24 cellular contexts compared by ENCODE assay signal in the genomic region with DNA sequence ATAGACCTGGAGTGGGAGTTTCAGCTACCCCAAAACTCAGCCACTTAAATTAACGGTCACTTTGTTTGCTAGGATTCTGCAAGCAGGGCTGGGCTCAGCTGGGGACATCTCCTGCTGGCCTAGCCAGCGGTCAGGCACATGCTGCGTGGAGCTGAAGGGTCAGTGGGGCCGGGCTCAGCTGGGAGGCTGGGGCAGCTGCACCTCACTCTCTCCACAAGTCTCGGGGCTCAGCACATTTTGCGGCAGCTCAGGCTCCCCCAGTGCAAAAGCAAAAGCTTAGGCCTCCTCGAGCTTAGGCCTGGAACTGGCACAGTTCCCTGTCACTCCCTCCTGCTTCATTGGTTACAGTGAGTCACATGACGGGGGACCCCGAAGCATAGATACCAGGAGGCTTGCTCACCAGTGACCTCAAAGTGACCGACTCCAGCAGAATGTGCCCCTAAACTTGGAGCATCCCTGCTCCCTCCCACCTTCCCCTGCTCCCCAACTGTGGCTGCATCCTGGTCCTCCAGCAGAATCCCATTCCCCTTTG.
"Had no signal": no experiment of that assay in that cellular context is flagged by ENCODE, and none has a peak within 500 bp of the region (broad histone marks: within the 10 kb centered on the region; RNA-seq: fewer than 3 reads in every experiment).

No MANE protein-coding gene starts in this region.

- H3K27me3 Mint-ChIP-seq: activated naive CD4-positive, alpha-beta T cell treated with anti-CD3 and anti-CD28 coated beads, Interleukin-2, amount 50 U/mL, for 24 hours had no signal

- H3K9me3 Mint-ChIP-seq: activated naive CD4-positive, alpha-beta T cell treated with anti-CD3 and anti-CD28 coated beads, Interleukin-2, amount 50 U/mL, for 24 hours had no signal

- H3K9me3 ChIP-seq: SJSA1 had no signal

- H3K4me1 ChIP-seq: SJSA1 had no signal

- DNase-seq: activated CD4-positive, alpha-beta T cell treated with anti-CD3 and anti-CD28 coated beads for 48 hours; activated CD4-positive, alpha-beta T cell treated with anti-CD3 and anti-CD28 coated beads, Interleukin-2, amount 50 U/mL, for 4 hours; activated CD4-positive, CD25-positive, alpha-beta regulatory T cell treated with anti-CD3 and anti-CD28 coated beads, Interleukin-2, amount 50 U/mL, for 72 hours; activated CD8-positive, alpha-beta memory T cell treated with anti-CD3 and anti-CD28 coated beads, Interleukin-2, amount 50 U/mL, for 48 hours; activated CD8-positive, alpha-beta T cell treated with anti-CD3 and anti-CD28 coated beads, Interleukin-2, amount 10 ng/mL, durations not matched to agents 7 days and 5 days; activated effector memory CD4-positive, alpha-beta T cell treated with Interleukin-2 at 50 U/mL for 16 hours; activated naive CD4-positive, alpha-beta T cell; activated T-cell treated with anti-CD3 and anti-CD28 coated beads, Interleukin-2, amount 50 U/mL, for 1 hour; aorta; central memory CD4-positive, alpha-beta T cell; Kasumi-1; NCI-H1092; NCI-H1930; NCI-H2171; NCI-H2227 treated with DMSO at 0.1 percent for 48 hours; NCI-H526; NCI-H82; SHP77; SW 1271 had no signal

- H3K27ac Mint-ChIP-seq: activated CD8-positive, alpha-beta T cell treated with anti-CD3 and anti-CD28 coated beads, Interleukin-2, amount 10 ng/mL, durations not matched to agents 7 days and 5 days; activated naive CD4-positive, alpha-beta T cell treated with anti-CD3 and anti-CD28 coated beads, Interleukin-2, amount 50 U/mL, for 24 hours; activated T-helper 1 cell treated with anti-CD3 and anti-CD28 coated beads, Interleukin-12 subunit alpha, Interleukin-12 subunit beta, Interleukin-2, Interleukin-4 antibody, amounts not matched to agents 30 ng/mL and 10 ng/mL and 1 ng/mL, durations not matched to agents 14 hours and 24 hours and 36 hours had no signal

- H3K27ac ChIP-seq: SJSA1 had no signal

- H3K36me3 ChIP-seq: SJSA1 had no signal

- H3K27me3 ChIP-seq: SJSA1 had no signal

- H3K4me1 Mint-ChIP-seq: activated naive CD4-positive, alpha-beta T cell treated with anti-CD3 and anti-CD28 coated beads, Interleukin-2, amount 50 U/mL, for 24 hours had no signal

- H3K4me3 ChIP-seq: SJSA1 had no signal

- H3K4me3 Mint-ChIP-seq: activated CD8-positive, alpha-beta T cell treated with anti-CD3 and anti-CD28 coated beads, Interleukin-2, amount 10 ng/mL, durations not matched to agents 7 days and 5 days; activated naive CD4-positive, alpha-beta T cell treated with anti-CD3 and anti-CD28 coated beads, Interleukin-2, amount 50 U/mL, for 24 hours; activated T-helper 1 cell treated with anti-CD3 and anti-CD28 coated beads, Interleukin-12 subunit alpha, Interleukin-12 subunit beta, Interleukin-2, Interleukin-4 antibody, amounts not matched to agents 30 ng/mL and 10 ng/mL and 1 ng/mL, durations not matched to agents 14 hours and 24 hours and 36 hours had no signal

- H3K36me3 Mint-ChIP-seq: activated naive CD4-positive, alpha-beta T cell treated with anti-CD3 and anti-CD28 coated beads, Interleukin-2, amount 50 U/mL, for 24 hours had no signal

- ATAC-seq: activated CD8-positive, alpha-beta T cell treated with anti-CD3 and anti-CD28 coated beads, Interleukin-2, amount 10 ng/mL, durations not matched to agents 7 days and 5 days; Panc1; SK-N-SH treated with all-trans-retinoic acid at 6 μM for 48 hours had no signal
